Comparison of ENCODE assay signal across 14 cellular contexts in genomic region chr11:13012037-13012693, GRCh38. TPM values are rescaled to one million over a fixed set of nuclear protein-coding genes. Genes with fewer than 3 reads are reported as not detected.
A peak's percentile ranks its signal among the peaks of the same experiment; 100 is the strongest.
DNase-seq lines count a peak whose midpoint lies in the region; ATAC-seq lines count a peak whose summit lies in the region.
"Had no signal": no experiment of that assay in that cellular context is flagged by ENCODE, and none has a peak within 500 bp of the region (broad histone marks: within the 10 kb centered on the region; RNA-seq: fewer than 3 reads in every experiment).

No MANE protein-coding gene starts in this region.

- H3K4me3 ChIP-seq in right cardiac atrium (ENCODE audit: low read length) (no peak overlapping the region), mucosa of stomach (ENCODE audit: low read length) (peak overlapping the region; percentile 12)

- H3K36me3 ChIP-seq in mucosa of stomach (ENCODE audit: control insufficient read depth, insufficient read depth, low read length), result no peaks in the 10 kb centered on the region
- H3K36me3 ChIP-seq: gastrocnemius medialis, transverse colon had no signal

- ATAC-seq in right cardiac atrium (peak; percentile 30 to 45), left ventricle myocardium superior (no peak), GM21528 (IDR thresholded peaks at IDR 0.05; ENCODE audit: low FRiP score, unreplicated experiment) (no peak), HG03039 (IDR thresholded peaks at IDR 0.05; ENCODE audit: unreplicated experiment) (no peak)
- ATAC-seq: gastrocnemius medialis had no signal

- 25% methylated on average over 9 of the region's 9 CpGs for WGBS in right cardiac atrium

- intact Hi-C loops in right cardiac atrium (cut with DNase I) (no loop called here), left ventricle myocardium superior (cut with micrococcal nuclease) (no loop called here)

- DNase-seq in right cardiac atrium (peak; percentile 38 to 82 (median 66)), left ventricle myocardium superior (no peak), epithelial cell of prostate (ENCODE audit: low read depth, low spot score) (no peak), cerebellar nuclear complex (lab: John Stamatoyannopoulos, UW) (no peak)
- DNase-seq in activated CD8-positive, alpha-beta memory T cell treated with anti-CD3 and anti-CD28 coated beads, Interleukin-2, amount 50 U/mL, for 48 hours, result no peak
- DNase-seq: ACHN, gastrocnemius medialis, Kasumi-1, NCI-H2029, transverse colon had no signal

- H3K4me1 ChIP-seq in right cardiac atrium (ENCODE audit: control insufficient read depth, insufficient read depth, low read length), result no peaks in the 10 kb centered on the region
- peaks cover 46% of the 10 kb centered on the region for H3K4me1 ChIP-seq in mucosa of stomach (ENCODE audit: control insufficient read depth, insufficient read depth, low read length)

- H3K9ac ChIP-seq in mucosa of stomach (ENCODE audit: low read length), result no peak overlapping the region

- H3K9me3 ChIP-seq in right cardiac atrium (ENCODE audit: control insufficient read depth, low read length) (peaks cover 2% of the 10 kb centered on the region), mucosa of stomach (ENCODE audit: control insufficient read depth, low read length) (no peaks in the 10 kb centered on the region)
- H3K9me3 ChIP-seq: gastrocnemius medialis, transverse colon had no signal

- H3K27me3 ChIP-seq in right cardiac atrium (ENCODE audit: control insufficient read depth, insufficient read depth) (peaks cover 2% of the 10 kb centered on the region), mucosa of stomach (ENCODE audit: control insufficient read depth, insufficient read depth, low read length) (peaks cover 11% of the 10 kb centered on the region)

- H3K27ac ChIP-seq in right cardiac atrium (ENCODE audit: low read length) (no peak overlapping the region), epithelial cell of prostate (peak overlapping the region; percentile 16)
- H3K27ac ChIP-seq: gastrocnemius medialis had no signal

RNA-seq across cellular contexts. Expression of gene RASSF10, which starts 3.0 kb away (rescaled TPM):
- total RNA-seq in right cardiac atrium (1 to 10 TPM in 3 of 4 donors, under 1 TPM in 1; 0.50 to 3.1 (median 1.7) TPM), left ventricle myocardium superior (0.42 TPM)
- 0.27 TPM for polyA plus RNA-seq in right cardiac atrium
- polyA plus RNA-seq: neural cell had no signal

Comparison
In these comparisons a context has a peak if more than half of its experiments do, and no peak if none do; other contexts are left out.
1. ATAC-seq: peak in right cardiac atrium (2 of 2); none in left ventricle myocardium superior (single experiment), GM21528 (single experiment) and HG03039 (single experiment).
2. DNase-seq: peak in right cardiac atrium (3 of 3); none in left ventricle myocardium superior (single experiment), epithelial cell of prostate (single experiment), cerebellar nuclear complex (0 of 2) and activated CD8-positive, alpha-beta memory T cell treated with anti-CD3 and anti-CD28 coated beads, Interleukin-2, amount 50 U/mL, for 48 hours (single experiment).